ENCODE assay signal across 19 cellular contexts in the genomic region with DNA sequence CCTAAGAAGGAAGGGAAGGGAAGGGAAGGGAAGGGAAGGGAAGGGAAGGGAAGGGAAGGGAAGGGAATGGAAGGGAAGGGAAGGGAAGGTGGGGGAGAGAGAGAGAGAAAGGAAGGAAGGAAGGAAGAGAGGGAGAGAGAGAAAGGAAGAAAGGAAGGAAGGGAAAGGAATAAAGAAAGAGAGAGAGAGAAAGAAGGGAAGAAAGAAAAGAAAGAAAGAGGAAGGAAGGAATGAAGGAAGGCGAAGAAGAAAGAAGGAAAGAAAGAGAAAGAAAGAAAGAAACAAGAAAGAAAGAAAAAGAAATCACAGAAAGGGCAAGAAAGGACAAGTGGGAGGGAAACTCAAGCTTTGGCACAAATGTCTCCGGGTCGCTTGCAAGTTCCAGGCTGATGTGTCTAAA.
A peak's percentile ranks its signal among the peaks of the same experiment; 100 is the strongest.
DNase-seq lines count a peak whose midpoint lies in the region; ATAC-seq, FAIRE-seq and TF ChIP-seq lines count a peak whose summit lies in the region.
"Had no signal": no experiment of that assay in that cellular context is flagged by ENCODE, and none has a peak within 500 bp of the region (broad histone marks: within the 10 kb centered on the region; RNA-seq: fewer than 3 reads in every experiment).

No MANE protein-coding gene starts in this region.

- TF ChIP-seq CTCF in HepG2 (CRISPR knock-in tag; IDR thresholded peaks at IDR 0.05) (no peak), right lobe of liver (IDR thresholded peaks at IDR 0.05) (no peak), WTC11 (IDR thresholded peaks at IDR 0.05) (no peak), GM10266 (IDR thresholded peaks at IDR 0.05; ENCODE audit: control insufficient read depth, insufficient read depth, low read depth, missing control alignments) (no peak), upper lobe of right lung (IDR thresholded peaks at IDR 0.05) (no peak)

- DNase-seq in HepG2 (ENCODE audit: low spot score) (no peak), right lobe of liver (no peak), GM12892 (ENCODE audit: insufficient read length) (no peak), WTC11 (ENCODE audit: low spot score) (no peak), GM10266 (ENCODE audit: extremely low spot score) (no peak), upper lobe of right lung (no peak), NOMO-1 treated with dmso at 0.1 percent for 144 hours (lab: John Stamatoyannopoulos, UW; ENCODE audit: unreplicated experiment) (no peak)
- DNase-seq: Calu3; CD4-positive, alpha-beta memory T cell; COR-L47; DMS53; DMS79 treated with DMSO at 0.1 percent for 48 hours; GM23248; H7; HCEC 1CT had no signal

- H3K27ac Mint-ChIP-seq in WTC11, result no peak overlapping the region
- no peak overlapping the region for H3K27ac Mint-ChIP-seq in stimulated activated memory B cell treated with anti-CD40 and anti-IgM and Interleukin-4, amounts not matched to agents 10 μg/mL and 1 μg/mL and 100 μg/mL, for 72 hours
- H3K27ac Mint-ChIP-seq: CD14-positive monocyte had no signal

- no peak for ATAC-seq in HepG2
- no peak for ATAC-seq in right lobe of liver
- no peak for ATAC-seq in WTC11
- no peak for ATAC-seq in stimulated activated memory B cell treated with anti-CD40 and anti-IgM and Interleukin-4, amounts not matched to agents 10 μg/mL and 1 μg/mL and 100 μg/mL, for 72 hours
- no peak for ATAC-seq in upper lobe of right lung

- no peak overlapping the region for H3K9ac ChIP-seq in HepG2 (ENCODE audit: insufficient read depth, low read depth, low read length)
- H3K9ac ChIP-seq: GM23248 had no signal

- no peak overlapping the region for H3K4me3 ChIP-seq in HepG2 (replicated peaks in 1 of 3; ENCODE audit: insufficient read depth in 1 of 3, low read depth in 2 of 3, low read length in 3 of 3)
- no peak overlapping the region for H3K4me3 ChIP-seq in right lobe of liver
- no peak overlapping the region for H3K4me3 ChIP-seq in upper lobe of right lung
- H3K4me3 ChIP-seq: GM23248 had no signal

- no peak overlapping the region for H3K4me2 ChIP-seq in HepG2 (ENCODE audit: low read depth, low read length)

- intact Hi-C loops in HepG2 (cut with micrococcal nuclease; ENCODE audit: unreplicated experiment) (no loop called here), right lobe of liver (cut with DNase I) (no loop called here), upper lobe of right lung (cut with DNase I) (no loop called here)

- no TSS peak for BruUV-seq in HepG2 (replicated peaks; lab: Mats Ljungman, UMichigan)

- TF ChIP-seq RAD21 in HepG2 (CRISPR knock-in tag; IDR thresholded peaks at IDR 0.05), result no peak

- H3K27me3 ChIP-seq in HepG2 (ENCODE audit: control insufficient read depth in 1 of 2, insufficient read depth in 2 of 2, low read length in 2 of 2) (peaks cover 4 to 52% of the 10 kb centered on the region in 2 experiments; a peak in 3 of 5 replicates), right lobe of liver (no peaks in the 10 kb centered on the region), upper lobe of right lung (peaks cover 8% of the 10 kb centered on the region)

- no peaks in the 10 kb centered on the region for H3K4me1 ChIP-seq in HepG2 (ENCODE audit: insufficient read depth, low read length)
- H3K4me1 ChIP-seq in right lobe of liver, result no peaks in the 10 kb centered on the region
- no peaks in the 10 kb centered on the region for H3K4me1 ChIP-seq in upper lobe of right lung

- in situ Hi-C loops in HepG2 (cut with HindIII; ENCODE audit: extremely low pct_ligation_motif_present, low pct_unique_long_range_greater_than_20kb), result no loop called here

- POLR2A ChIA-PET in HepG2 (lab: Yijun Ruan, JAX) (no interaction called here), WTC11 (lab: Charles Lee) (no interaction called here)

- FAIRE-seq in HepG2 (lab: Jason Lieb, UNC), result no peak
- FAIRE-seq in GM12892 (lab: Jason Lieb, UNC), result peak; percentile 9
- FAIRE-seq: GM19239, H1 had no signal

- no peaks in the 10 kb centered on the region for H3K79me2 ChIP-seq in HepG2 (ENCODE audit: insufficient read depth, low read length)

- no peak for TF ChIP-seq EP300 in HepG2 (IDR thresholded peaks at IDR 0.05; ENCODE audit: low read depth in 2 of 2, low read length in 2 of 2)
- no peak for TF ChIP-seq EP300 in HepG2 (CRISPR knock-in tag; IDR thresholded peaks at IDR 0.05; ENCODE audit: borderline replicate concordance)

- no peaks in the 10 kb centered on the region for H3K4me1 Mint-ChIP-seq in WTC11
- peaks cover 40% of the 10 kb centered on the region for H3K4me1 Mint-ChIP-seq in stimulated activated memory B cell treated with anti-CD40 and anti-IgM and Interleukin-4, amounts not matched to agents 10 μg/mL and 1 μg/mL and 100 μg/mL, for 72 hours
- H3K4me1 Mint-ChIP-seq: CD4-positive, alpha-beta memory T cell had no signal

- TF ChIP-seq POLR2A in HepG2 (IDR thresholded peaks at IDR 0.05; ENCODE audit: insufficient read depth in 1 of 2, low read depth in 2 of 2, low read length in 2 of 2), result no peak
- no peak for TF ChIP-seq POLR2A in right lobe of liver (IDR thresholded peaks at IDR 0.05)
- TF ChIP-seq POLR2A in GM12892 (IDR thresholded peaks at IDR 0.05; ENCODE audit: low read depth, low read length), result no peak

- no peak overlapping the region for H2AFZ ChIP-seq in HepG2 (ENCODE audit: low read length)
- H2AFZ ChIP-seq: GM23248 had no signal

- H3K27ac ChIP-seq in HepG2 (ENCODE audit: extremely low read length, insufficient read depth, low read length) (no peak overlapping the region), right lobe of liver (no peak overlapping the region), upper lobe of right lung (no peak overlapping the region)
- H3K27ac ChIP-seq: GM23248 had no signal

- CTCF ChIA-PET in HepG2 (lab: Yijun Ruan, JAX; ENCODE audit: low intra/inter-chr PET ratio, low total read pairs), result no interaction called here
- CTCF ChIA-PET in WTC11 (lab: Charles Lee), result interaction anchor here (0.9 kb wide), 1 partner anchor 25 kb away, joined by 4 read pairs; no protein-coding TSS in a partner anchor

- H4K20me1 ChIP-seq in HepG2 (ENCODE audit: insufficient read depth, low read length), result no peaks in the 10 kb centered on the region

- no peaks in the 10 kb centered on the region for H3K9me3 Mint-ChIP-seq in WTC11
- H3K9me3 Mint-ChIP-seq in stimulated activated memory B cell treated with anti-CD40 and anti-IgM and Interleukin-4, amounts not matched to agents 10 μg/mL and 1 μg/mL and 100 μg/mL, for 72 hours, result no peaks in the 10 kb centered on the region

- H3K36me3 Mint-ChIP-seq in WTC11, result no peaks in the 10 kb centered on the region
- no peaks in the 10 kb centered on the region for H3K36me3 Mint-ChIP-seq in stimulated activated memory B cell treated with anti-CD40 and anti-IgM and Interleukin-4, amounts not matched to agents 10 μg/mL and 1 μg/mL and 100 μg/mL, for 72 hours
- H3K36me3 Mint-ChIP-seq: CD14-positive monocyte; CD4-positive, alpha-beta memory T cell had no signal

- H3K27me3 Mint-ChIP-seq in WTC11 (ENCODE audit: low read depth), result peaks cover 2% of the 10 kb centered on the region; the same call in 1 of the 2 replicates
- peaks cover 57% of the 10 kb centered on the region for H3K27me3 Mint-ChIP-seq in stimulated activated memory B cell treated with anti-CD40 and anti-IgM and Interleukin-4, amounts not matched to agents 10 μg/mL and 1 μg/mL and 100 μg/mL, for 72 hours

- H3K36me3 ChIP-seq in HepG2 (replicated peaks in 1 of 2; ENCODE audit: control insufficient read depth in 1 of 2, insufficient read depth in 2 of 2, low read length in 2 of 2) (no peaks in the 10 kb centered on the region), right lobe of liver (no peaks in the 10 kb centered on the region), upper lobe of right lung (no peaks in the 10 kb centered on the region)

- WGBS in HepG2 (ENCODE audit: low lambda C conversion rate), result 27% methylated on average over 3 of the region's 3 CpGs
- 32% methylated on average over 2 of the region's 3 CpGs for WGBS in right lobe of liver (ENCODE audit: insufficient coverage, low coverage, low lambda C conversion rate, missing lambda C conversion rate)

- H3K4me3 Mint-ChIP-seq in WTC11, result no peak overlapping the region
- peak overlapping the region; percentile 16 for H3K4me3 Mint-ChIP-seq in stimulated activated memory B cell treated with anti-CD40 and anti-IgM and Interleukin-4, amounts not matched to agents 10 μg/mL and 1 μg/mL and 100 μg/mL, for 72 hours
- H3K4me3 Mint-ChIP-seq: CD14-positive monocyte had no signal

- H3K9me3 ChIP-seq in HepG2 (ENCODE audit: low read length) (no peaks in the 10 kb centered on the region), right lobe of liver (no peaks in the 10 kb centered on the region), upper lobe of right lung (no peaks in the 10 kb centered on the region)

TF ChIP-seq in HepG2, 621 proteins besides CTCF, POLR2A, EP300 and RAD21:
- TF ChIP-seq PCBP1 (IDR thresholded peaks at IDR 0.05; ENCODE audit: borderline replicate concordance, low read depth, low read length), result 0 out of 2 replicates have a peak, but pooled peaks have one; percentile 76
- no peak for TF ChIP-seq ZNF33A (CRISPR knock-in tag; IDR thresholded peaks at IDR 0.05; ENCODE audit: borderline replicate concordance)
- TF ChIP-seq ZNF749 (CRISPR knock-in tag; IDR thresholded peaks at IDR 0.05; ENCODE audit: borderline replicate concordance), result no peak
- no peak for TF ChIP-seq SAFB2 (CRISPR knock-in tag; IDR thresholded peaks at IDR 0.05; ENCODE audit: borderline replicate concordance, low read depth)
- TF ChIP-seq HNRNPK (IDR thresholded peaks at IDR 0.05; ENCODE audit: low read depth, low read length, poor library complexity, severe bottlenecking), result peak; percentile 97
- no peak for TF ChIP-seq GTF3A (CRISPR knock-in tag; conservative IDR thresholded peaks at IDR 0.05)

TF ChIP-seq in WTC11, 78 proteins besides CTCF, POLR2A, EP300 and RAD21:
- TF ChIP-seq TEAD1 (CRISPR knock-in tag; IDR thresholded peaks at IDR 0.05), result no peak
- TF ChIP-seq, protein P1, sequence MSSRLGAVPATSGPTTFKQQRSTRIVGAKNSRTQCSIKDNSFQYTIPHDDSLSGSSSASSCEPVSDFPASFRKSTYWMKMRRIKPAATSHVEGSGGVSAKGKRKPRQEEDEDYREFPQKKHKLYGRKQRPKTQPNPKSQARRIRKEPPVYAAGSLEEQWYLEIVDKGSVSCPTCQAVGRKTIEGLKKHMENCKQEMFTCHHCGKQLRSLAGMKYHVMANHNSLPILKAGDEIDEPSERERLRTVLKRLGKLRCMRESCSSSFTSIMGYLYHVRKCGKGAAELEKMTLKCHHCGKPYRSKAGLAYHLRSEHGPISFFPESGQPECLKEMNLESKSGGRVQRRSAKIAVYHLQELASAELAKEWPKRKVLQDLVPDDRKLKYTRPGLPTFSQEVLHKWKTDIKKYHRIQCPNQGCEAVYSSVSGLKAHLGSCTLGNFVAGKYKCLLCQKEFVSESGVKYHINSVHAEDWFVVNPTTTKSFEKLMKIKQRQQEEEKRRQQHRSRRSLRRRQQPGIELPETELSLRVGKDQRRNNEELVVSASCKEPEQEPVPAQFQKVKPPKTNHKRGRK (CRISPR knock-in tag; IDR thresholded peaks at IDR 0.05; ENCODE audit: borderline replicate concordance), result 0 out of 2 replicates have a peak, but pooled peaks have one; percentile 77
